Comparison of ENCODE assay signal across 9 cellular contexts in the genomic region with DNA sequence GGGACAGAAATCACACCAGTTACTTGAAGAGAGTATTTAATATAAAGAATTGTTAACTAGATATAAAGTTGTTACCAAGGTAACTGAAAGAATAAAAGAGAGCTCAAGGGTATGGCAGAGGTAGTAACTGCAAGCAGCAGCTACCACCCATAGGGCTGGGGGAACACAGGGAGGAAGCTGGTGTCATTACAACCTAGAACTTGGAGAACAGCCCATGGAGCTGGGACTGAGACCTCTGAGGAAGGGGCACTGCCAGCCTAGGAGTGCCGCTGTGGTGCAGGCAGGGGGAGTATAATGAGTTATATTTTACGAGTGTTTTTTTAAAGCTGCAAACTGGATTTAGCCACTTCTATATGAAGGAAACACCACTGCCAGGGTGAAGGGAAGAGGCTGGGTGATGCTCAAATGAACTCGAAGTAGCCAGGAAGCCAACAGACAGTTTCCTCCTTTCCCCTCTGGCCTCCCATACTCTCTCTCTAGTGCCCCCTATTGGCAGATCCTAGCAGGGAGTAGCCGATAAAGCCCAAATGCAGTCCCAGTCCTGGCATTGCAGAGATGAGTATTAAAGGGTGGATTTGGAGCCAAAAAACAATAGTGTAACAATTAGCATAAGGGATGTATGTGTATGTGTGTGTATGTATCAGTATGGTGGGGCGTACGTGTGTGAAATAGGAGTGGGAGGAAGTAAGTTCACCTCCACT.
DNase-seq lines count a peak whose midpoint lies in the region; ATAC-seq, FAIRE-seq and TF ChIP-seq lines count a peak whose summit lies in the region.
"Had no signal": no experiment of that assay in that cellular context is flagged by ENCODE, and none has a peak within 500 bp of the region (broad histone marks: within the 10 kb centered on the region; RNA-seq: fewer than 3 reads in every experiment).

No MANE protein-coding gene starts in this region.

- intact Hi-C loops in natural killer cell (cut with micrococcal nuclease) (no loop called here), stomach (cut with DNase I; ENCODE audit: low total_unique reads) (no loop called here)

- H3K9ac ChIP-seq in astrocyte (ENCODE audit: low read length) = no peak overlapping the region

- H3K27me3 Mint-ChIP-seq in astrocyte (ENCODE audit: low read depth, unreplicated experiment) (no peaks in the 10 kb centered on the region), natural killer cell (ENCODE audit: low read depth in 2 of 2) (peaks cover 0 to 2% of the 10 kb centered on the region in 2 donors)

- H2AFZ ChIP-seq in astrocyte (ENCODE audit: low read depth, low read length) = no peak overlapping the region

- H4K20me1 ChIP-seq in astrocyte (ENCODE audit: insufficient read depth, low read length) = no peaks in the 10 kb centered on the region

- TF ChIP-seq EP300 in stomach (IDR thresholded peaks at IDR 0.05) = no peak

- no peaks in the 10 kb centered on the region for H3K36me3 Mint-ChIP-seq in astrocyte (ENCODE audit: low read depth, unreplicated experiment)
- no peaks in the 10 kb centered on the region for H3K36me3 Mint-ChIP-seq in natural killer cell

- H3K27ac ChIP-seq in astrocyte (ENCODE audit: low read depth, low read length) = no peak overlapping the region
- no peak overlapping the region for H3K27ac ChIP-seq in stomach
- H3K27ac ChIP-seq: tibial nerve had no signal

- H3K9me3 ChIP-seq in astrocyte (ENCODE audit: insufficient read depth, low read depth, low read length) = no peaks in the 10 kb centered on the region
- H3K9me3 ChIP-seq in stomach = no peaks in the 10 kb centered on the region
- H3K9me3 ChIP-seq: tibial nerve had no signal

- H3K9me3 Mint-ChIP-seq in astrocyte (ENCODE audit: unreplicated experiment) (peaks cover 2% of the 10 kb centered on the region), natural killer cell (peaks cover 0 to 5% of the 10 kb centered on the region in 2 donors)

- POLR2A ChIA-PET in GM10248 (lab: Yijun Ruan, JAX) = no interaction called here

- H3K27me3 ChIP-seq in astrocyte (ENCODE audit: insufficient read depth, low read length) = no peaks in the 10 kb centered on the region
- no peaks in the 10 kb centered on the region for H3K27me3 ChIP-seq in stomach
- H3K27me3 ChIP-seq: tibial nerve had no signal

- H3K36me3 ChIP-seq in astrocyte (ENCODE audit: insufficient read depth, low read length) (no peaks in the 10 kb centered on the region), stomach (no peaks in the 10 kb centered on the region)
- H3K36me3 ChIP-seq: tibial nerve had no signal

- H3K4me1 ChIP-seq in astrocyte (ENCODE audit: insufficient read depth, low read length) (no peaks in the 10 kb centered on the region), stomach (no peaks in the 10 kb centered on the region)

- H3K4me1 Mint-ChIP-seq in astrocyte (ENCODE audit: low read depth, unreplicated experiment) = no peaks in the 10 kb centered on the region
- no peaks in the 10 kb centered on the region for H3K4me1 Mint-ChIP-seq in natural killer cell

- peak; percentile 51 for ATAC-seq in HG02610 (IDR thresholded peaks at IDR 0.05; ENCODE audit: unreplicated experiment)
- no peak for ATAC-seq in natural killer cell
- no peak for ATAC-seq in GM19023 (IDR thresholded peaks at IDR 0.05; ENCODE audit: unreplicated experiment)
- no peak for ATAC-seq in HG03342 (IDR thresholded peaks at IDR 0.05; ENCODE audit: unreplicated experiment)

- no peak for FAIRE-seq in astrocyte (lab: Jason Lieb, UNC)

- peak; percentile 14 for DNase-seq in GM10248 (ENCODE audit: extremely low spot score)
- no peak for DNase-seq in astrocyte (ENCODE audit: low read depth)
- peak; percentile 27 to 32 for DNase-seq in lung microvascular endothelial cell (ENCODE audit: low read depth in 2 of 2)
- DNase-seq in natural killer cell = no peak
- DNase-seq in stomach = no peak

- TF ChIP-seq CTCF in GM10248 (IDR thresholded peaks at IDR 0.05; ENCODE audit: control extremely low read depth, extremely low read depth, low read depth, missing control alignments) (peak; percentile 17), astrocyte (IDR thresholded peaks at IDR 0.05; ENCODE audit: insufficient read depth, low read depth, low read length) (peak; percentile 40), natural killer cell (IDR thresholded peaks at IDR 0.05) (no peak), stomach (IDR thresholded peaks at IDR 0.05) (no peak)

- CTCF ChIA-PET in GM10248 (lab: Yijun Ruan, JAX) = interaction anchor here (0.6 to 1.5 kb wide), 4 partner anchors 16 to 29 kb away, joined by 3 to 6 read pairs (median 5); no protein-coding TSS in a partner anchor

- H3K79me2 ChIP-seq in astrocyte (ENCODE audit: insufficient read depth, low read length) = no peaks in the 10 kb centered on the region

- 49 to 58% (median 58%) methylated on average over 6 of the region's 6 CpGs for WGBS in stomach, 5 donors

- H3K27ac Mint-ChIP-seq in astrocyte (ENCODE audit: unreplicated experiment) (no peak overlapping the region), natural killer cell (no peak overlapping the region)

- H3K4me2 ChIP-seq in astrocyte (ENCODE audit: low read length) = no peak overlapping the region

- H3K4me3 ChIP-seq in astrocyte (ENCODE audit: insufficient read depth, low read depth, low read length) = no peak overlapping the region
- no peak overlapping the region for H3K4me3 ChIP-seq in stomach
- H3K4me3 ChIP-seq: tibial nerve had no signal

- H3K4me3 Mint-ChIP-seq in astrocyte (ENCODE audit: unreplicated experiment) (no peak overlapping the region), natural killer cell (no peak overlapping the region)

- no peak for TF ChIP-seq POLR2A in stomach (IDR thresholded peaks at IDR 0.05)

Comparison
In these comparisons a context has a peak if more than half of its experiments do, and no peak if none do; other contexts are left out.
1. DNase-seq: peak in GM10248 (single experiment) and lung microvascular endothelial cell (2 of 2); none in astrocyte (single experiment), natural killer cell (single experiment) and stomach (single experiment).
2. CTCF ChIP-seq: peak in GM10248 (single experiment) and astrocyte (single experiment); none in natural killer cell (single experiment) and stomach (0 of 7).